8 cellular contexts compared by ENCODE assay signal in genomic region chr3:192819001-192819569, GRCh38.
DNase-seq lines count a peak whose midpoint lies in the region; TF ChIP-seq lines count a peak whose summit lies in the region.

No MANE protein-coding gene starts in this region.

- no peaks in the 10 kb centered on the region for H3K9me3 Mint-ChIP-seq in chondrocyte (ENCODE audit: low read depth)

- no peaks in the 10 kb centered on the region for H3K27me3 ChIP-seq in ascending aorta

- H3K4me1 ChIP-seq in ascending aorta = peaks cover 0 to 9% of the 10 kb centered on the region in 2 donors

- peak overlapping the region; percentile 68 for H3K27ac Mint-ChIP-seq in chondrocyte (ENCODE audit: unreplicated experiment)

- DNase-seq in stimulated activated naive CD4-positive, alpha-beta T cell treated with Interleukin-2 at 50 U/mL for 16 hours (lab: John Stamatoyannopoulos, UW) = peak; percentile 54
- DNase-seq in stimulated activated naive CD4-positive, alpha-beta T cell (lab: John Stamatoyannopoulos, UW) = no peak
- DNase-seq in RKO (ENCODE audit: low spot score) (peak; percentile 9), chondrocyte (ENCODE audit: low spot score) (no peak), NCI-H1092 treated with DMSO at 0.1 percent for 48 hours (lab: John Stamatoyannopoulos, UW) (no peak), ascending aorta (ENCODE audit: low spot score in 2 of 2) (no peak), posterior vena cava (ENCODE audit: low spot score) (no peak)
- DNase-seq in stimulated activated CD4-positive, alpha-beta T cell treated with anti-CD3 and anti-CD28 coated beads, Interleukin-12 subunit alpha, Interleukin-12 subunit beta, amount 100 ng/mL, for 24 hours (ENCODE audit: low read depth in 2 of 2) = peak; percentile 4 to 25

- no peaks in the 10 kb centered on the region for H3K36me3 ChIP-seq in ascending aorta

- peak overlapping the region in 1 of 2 donors; percentile 24 for H3K27ac ChIP-seq in ascending aorta

- intact Hi-C loops in ascending aorta (cut with DNase I) (loop anchor here (1.0 kb wide), 1 partner anchor 98 kb away; the partner anchor contains the start of gene MB21D2), posterior vena cava (cut with DNase I) (loop anchor here (5.0 to 10.0 kb wide), 2 partner anchors 218 to 756 kb away; no protein-coding TSS in a partner anchor)

- TF ChIP-seq CTCF in chondrocyte (IDR thresholded peaks at IDR 0.05) (no peak), ascending aorta (IDR thresholded peaks at IDR 0.05) (no peak)

- no peaks in the 10 kb centered on the region for H3K36me3 Mint-ChIP-seq in chondrocyte (ENCODE audit: low read depth)

- H3K9me3 ChIP-seq in ascending aorta = no peaks in the 10 kb centered on the region

- H3K4me3 ChIP-seq in ascending aorta = no peak overlapping the region

- H3K4me3 Mint-ChIP-seq in chondrocyte (ENCODE audit: unreplicated experiment) = no peak overlapping the region

- peaks cover 38% of the 10 kb centered on the region for H3K4me1 Mint-ChIP-seq in chondrocyte (ENCODE audit: low read depth)

- no peaks in the 10 kb centered on the region for H3K27me3 Mint-ChIP-seq in chondrocyte (ENCODE audit: low read depth)

Comparison
In these comparisons a context has a peak if more than half of its experiments do, and no peak if none do; other contexts are left out.
1. DNase-seq: peak in stimulated activated naive CD4-positive, alpha-beta T cell treated with Interleukin-2 at 50 U/mL for 16 hours (single experiment), RKO (single experiment) and stimulated activated CD4-positive, alpha-beta T cell treated with anti-CD3 and anti-CD28 coated beads, Interleukin-12 subunit alpha, Interleukin-12 subunit beta, amount 100 ng/mL, for 24 hours (2 of 2); none in stimulated activated naive CD4-positive, alpha-beta T cell (0 of 6), chondrocyte (single experiment), NCI-H1092 treated with DMSO at 0.1 percent for 48 hours (single experiment), ascending aorta (0 of 2) and posterior vena cava (single experiment).